In genomic region chr19:29326351-29326750, GRCh38 we compare ENCODE assay signal across 1 cellular context.
TF ChIP-seq lines count a peak whose summit lies in the region.

No MANE protein-coding gene starts in this region.

TF ChIP-seq in HEK293, 187 proteins besides CTCF, POLR2A, EP300 and RAD21 (continued from another document):
- TF ChIP-seq ZBTB6 (tag by site-specific recombination; IDR thresholded peaks at IDR 0.05), result no peak
- no peak for TF ChIP-seq ZNF311 (tag by site-specific recombination; IDR thresholded peaks at IDR 0.05; ENCODE audit: borderline replicate concordance)
- TF ChIP-seq ZNF266 (tag by site-specific recombination; IDR thresholded peaks at IDR 0.05; ENCODE audit: low read depth), result no peak
- TF ChIP-seq, protein P1, sequence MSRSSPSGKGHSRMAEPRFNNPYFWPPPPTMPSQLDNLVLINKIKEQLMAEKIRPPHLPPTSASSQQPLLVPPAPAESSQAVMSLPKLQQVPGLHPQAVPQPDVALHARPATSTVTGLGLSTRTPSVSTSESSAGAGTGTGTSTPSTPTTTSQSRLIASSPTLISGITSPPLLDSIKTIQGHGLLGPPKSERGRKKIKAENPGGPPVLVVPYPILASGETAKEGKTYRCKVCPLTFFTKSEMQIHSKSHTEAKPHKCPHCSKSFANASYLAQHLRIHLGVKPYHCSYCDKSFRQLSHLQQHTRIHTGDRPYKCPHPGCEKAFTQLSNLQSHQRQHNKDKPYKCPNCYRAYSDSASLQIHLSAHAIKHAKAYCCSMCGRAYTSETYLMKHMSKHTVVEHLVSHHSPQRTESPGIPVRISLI (tag by site-specific recombination; IDR thresholded peaks at IDR 0.05), result no peak
- peak; percentile 68 for TF ChIP-seq KLF1 (tag by site-specific recombination; IDR thresholded peaks at IDR 0.05)
- TF ChIP-seq OVOL3 (tag by site-specific recombination; IDR thresholded peaks at IDR 0.05), result no peak
- TF ChIP-seq ZNF658 (tag by site-specific recombination; IDR thresholded peaks at IDR 0.05), result no peak
